Comparison of ENCODE assay signal across 8 cellular contexts in the genomic region with DNA sequence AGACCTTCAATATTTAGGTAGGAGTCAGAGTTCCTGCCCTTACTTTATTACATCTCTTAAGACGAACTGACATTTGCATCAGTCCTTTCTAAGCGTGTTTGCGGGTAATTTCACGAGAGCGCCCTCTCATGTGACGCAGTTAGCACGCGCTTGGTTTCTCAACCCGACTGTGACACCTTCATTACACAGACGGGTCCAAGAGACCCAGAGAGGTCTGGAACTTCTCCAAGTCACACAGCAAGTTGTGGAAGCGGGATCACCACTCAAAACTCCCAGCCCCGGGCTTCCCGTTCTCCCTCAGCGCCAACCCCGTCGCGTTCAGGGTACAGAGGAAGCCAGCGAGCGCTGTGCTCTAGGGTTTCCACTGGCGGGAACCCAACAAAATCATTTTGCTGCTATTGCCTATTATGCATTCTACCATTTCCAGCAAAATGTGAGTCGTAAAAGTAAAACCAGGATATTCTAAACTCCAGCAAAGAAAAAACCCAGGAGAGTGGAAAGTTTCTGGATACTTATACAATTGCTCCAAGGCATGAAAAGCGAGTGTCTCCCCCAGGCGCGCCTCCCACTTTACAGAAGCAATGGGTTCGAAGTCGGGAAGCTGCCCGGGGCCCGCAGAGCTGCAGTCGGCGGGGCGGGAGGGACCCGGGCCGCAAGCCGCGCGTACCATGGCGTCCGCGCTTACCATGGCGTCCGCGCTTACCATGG. TPM values are rescaled to one million over a fixed set of nuclear protein-coding genes. Genes with fewer than 3 reads are reported as not detected.
DNase-seq lines count a peak whose midpoint lies in the region; ATAC-seq, FAIRE-seq and TF ChIP-seq lines count a peak whose summit lies in the region.

No MANE protein-coding gene starts in this region.

- no peaks in the 10 kb centered on the region for H3K4me1 ChIP-seq in esophagus (ENCODE audit: control insufficient read depth in 2 of 2, insufficient read depth in 2 of 2, low read length in 1 of 2)
- H3K4me1 ChIP-seq in muscle layer of duodenum (ENCODE audit: control insufficient read depth in 1 of 2, insufficient read depth in 2 of 2, low read length in 2 of 2), result peaks cover 5 to 6% of the 10 kb centered on the region in 2 donors

- H3K36me3 ChIP-seq in esophagus (ENCODE audit: control insufficient read depth in 2 of 2, insufficient read depth in 2 of 2, low read length in 1 of 2), result peaks cover 0 to 3% of the 10 kb centered on the region in 2 donors
- H3K36me3 ChIP-seq in muscle layer of duodenum (ENCODE audit: control insufficient read depth in 1 of 2, insufficient read depth in 2 of 2, low read length in 2 of 2), result no peaks in the 10 kb centered on the region

- DNase-seq in GM19239 (ENCODE audit: insufficient read length, low spot score), result peak; percentile 53
- DNase-seq in NOMO-1 treated with DMSO at 0.1 percent for 48 hours (lab: John Stamatoyannopoulos, UW; ENCODE audit: unreplicated experiment), result peak; percentile 43
- DNase-seq in activated T-cell treated with anti-CD3 and anti-CD28 coated beads for 24 hours (ENCODE audit: low read depth), result peak; percentile 68
- DNase-seq in stimulated activated CD8-positive, alpha-beta memory T cell treated with anti-CD3 and anti-CD28 coated beads, Interleukin-7, amount 100 ng/mL, for 24 hours (ENCODE audit: low read depth), result peak; percentile 44

- 0% methylated on average over 40 to 42 of the region's 42 CpGs for WGBS in esophagus, 2 donors

- H3K27me3 ChIP-seq in esophagus (ENCODE audit: control insufficient read depth in 1 of 2, insufficient read depth in 2 of 2, low read length in 2 of 2), result no peaks in the 10 kb centered on the region
- H3K27me3 ChIP-seq in muscle layer of duodenum (ENCODE audit: low read depth, low read length), result no peaks in the 10 kb centered on the region

- peak; percentile 95 for FAIRE-seq in GM19239 (lab: Jason Lieb, UNC)

- ATAC-seq in HG03442 (IDR thresholded peaks at IDR 0.05; ENCODE audit: unreplicated experiment), result peak; percentile 56

- no peak for TF ChIP-seq CTCF in C4-2B (conservative IDR thresholded peaks at IDR 0.05)

- H3K27ac ChIP-seq in C4-2B (peak overlapping the region; percentile 94), esophagus (ENCODE audit: low read depth in 2 of 2, low read length in 1 of 2) (peak overlapping the region; percentile 75 to 88), muscle layer of duodenum (ENCODE audit: low read length) (peak overlapping the region; percentile 94)

- H3K4me3 ChIP-seq in esophagus (ENCODE audit: low read depth in 1 of 2, low read length in 2 of 2) (peak overlapping the region; percentile 55 to 76), muscle layer of duodenum (ENCODE audit: low read depth in 1 of 2, low read length in 2 of 2) (peak overlapping the region; percentile 72 to 93)

- H3K9me3 ChIP-seq in esophagus (ENCODE audit: control insufficient read depth in 2 of 2, insufficient read depth in 1 of 2, low read depth in 1 of 2, low read length in 1 of 2) (no peaks in the 10 kb centered on the region), muscle layer of duodenum (ENCODE audit: control insufficient read depth in 1 of 2, low read length in 2 of 2) (no peaks in the 10 kb centered on the region)

RNA-seq across cellular contexts. Expression of a gene that starts 0.6 kb away (rescaled TPM):
- 10 to 100 TPM; 23.9 to 75.1 TPM for polyA plus RNA-seq in esophagus

RNA-seq across cellular contexts. Expression of a gene that starts 54.4 kb away (rescaled TPM):
- 10 to 100 TPM; 19.2 to 27.8 TPM for polyA plus RNA-seq in esophagus

Comparison
In these comparisons a context has a peak if more than half of its experiments do, and no peak if none do; other contexts are left out.
1. Peak in every context shown above with its lines: DNase-seq, ATAC-seq, H3K4me3 ChIP-seq and H3K27ac ChIP-seq.